Comparison of ENCODE assay signal across 8 cellular contexts in the genomic region with DNA sequence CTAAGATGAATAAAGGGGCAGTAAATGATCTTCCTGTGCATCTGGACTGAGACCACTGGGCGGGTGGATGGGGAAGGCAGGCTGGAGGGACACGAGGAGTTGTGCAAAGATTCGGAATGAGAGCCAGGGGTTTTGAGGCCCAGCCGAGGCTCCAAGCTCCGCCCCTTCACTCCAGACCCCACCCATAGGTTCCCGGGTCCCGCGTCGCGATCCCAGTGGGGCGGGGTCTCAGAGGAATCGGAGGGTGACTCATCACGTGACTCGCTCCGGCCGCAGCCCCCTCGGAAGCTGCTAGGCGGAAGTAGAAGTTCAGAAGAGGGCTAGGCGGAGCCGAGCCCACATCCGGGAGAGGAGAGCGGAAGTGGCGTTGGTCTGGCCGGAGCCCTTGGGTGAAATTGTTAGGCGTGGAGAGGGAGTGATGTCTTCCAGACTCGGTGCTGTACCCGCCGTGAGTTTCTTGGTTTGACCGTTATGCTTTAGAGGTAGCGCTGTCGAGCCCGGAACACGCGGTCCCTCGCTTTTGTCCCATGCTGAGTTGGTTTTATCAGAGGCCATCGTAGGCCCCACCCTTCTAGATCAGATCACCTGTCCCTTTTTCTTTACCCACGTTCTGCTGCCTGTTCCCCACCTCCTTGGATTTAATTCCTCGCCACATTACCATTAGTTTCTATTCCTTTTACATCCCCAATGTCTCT. TPM values are rescaled to one million over a fixed set of nuclear protein-coding genes. Genes with fewer than 3 reads are reported as not detected.
A peak's percentile ranks its signal among the peaks of the same experiment; 100 is the strongest.
DNase-seq lines count a peak whose midpoint lies in the region; ATAC-seq and FAIRE-seq lines count a peak whose summit lies in the region.

A gene with protein sequence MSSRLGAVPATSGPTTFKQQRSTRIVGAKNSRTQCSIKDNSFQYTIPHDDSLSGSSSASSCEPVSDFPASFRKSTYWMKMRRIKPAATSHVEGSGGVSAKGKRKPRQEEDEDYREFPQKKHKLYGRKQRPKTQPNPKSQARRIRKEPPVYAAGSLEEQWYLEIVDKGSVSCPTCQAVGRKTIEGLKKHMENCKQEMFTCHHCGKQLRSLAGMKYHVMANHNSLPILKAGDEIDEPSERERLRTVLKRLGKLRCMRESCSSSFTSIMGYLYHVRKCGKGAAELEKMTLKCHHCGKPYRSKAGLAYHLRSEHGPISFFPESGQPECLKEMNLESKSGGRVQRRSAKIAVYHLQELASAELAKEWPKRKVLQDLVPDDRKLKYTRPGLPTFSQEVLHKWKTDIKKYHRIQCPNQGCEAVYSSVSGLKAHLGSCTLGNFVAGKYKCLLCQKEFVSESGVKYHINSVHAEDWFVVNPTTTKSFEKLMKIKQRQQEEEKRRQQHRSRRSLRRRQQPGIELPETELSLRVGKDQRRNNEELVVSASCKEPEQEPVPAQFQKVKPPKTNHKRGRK (plus strand): TSS at position 348 of the 695 bp plus-strand sequence. CDS start 71 bp downstream, at position 419.

- H3K4me1 ChIP-seq in BLaER1 = peaks cover 37% of the 10 kb centered on the region

- H3K9me3 Mint-ChIP-seq in activated CD4-positive, alpha-beta T cell treated with anti-CD3 and anti-CD28 coated beads, Interleukin-2, amount 10 ng/mL, durations not matched to agents 24 days and 14 days = peaks cover 11% of the 10 kb centered on the region

- peaks cover 22% of the 10 kb centered on the region for H3K36me3 ChIP-seq in BLaER1

- peaks cover 48% of the 10 kb centered on the region for H3K9me3 ChIP-seq in BLaER1

- peaks cover 30% of the 10 kb centered on the region; the same call in 1 of the 2 replicates for H4K20me1 ChIP-seq in BLaER1

- H3K27me3 Mint-ChIP-seq in activated CD4-positive, alpha-beta T cell treated with anti-CD3 and anti-CD28 coated beads, Interleukin-2, amount 10 ng/mL, durations not matched to agents 24 days and 14 days = peaks cover 3% of the 10 kb centered on the region

- peak; percentile 91 for ATAC-seq in HG03442 (IDR thresholded peaks at IDR 0.05; ENCODE audit: unreplicated experiment)
- ATAC-seq in left lobe of liver = peak; percentile 94

- H3K4me2 ChIP-seq in BLaER1 = peak within 1 kb of the TSS; percentile 98

- peak; percentile 98 for FAIRE-seq in GM19239 (lab: Jason Lieb, UNC)

- H3K36me3 Mint-ChIP-seq in activated CD4-positive, alpha-beta T cell treated with anti-CD3 and anti-CD28 coated beads, Interleukin-2, amount 10 ng/mL, durations not matched to agents 24 days and 14 days (ENCODE audit: low read depth) = peaks cover 31% of the 10 kb centered on the region

- H3K27me3 ChIP-seq in BLaER1 = no peaks in the 10 kb centered on the region

- peak within 1 kb of the TSS; percentile 89 for H3K27ac ChIP-seq in BLaER1

- intact Hi-C loops in activated CD4-positive, alpha-beta T cell treated with anti-CD3 and anti-CD28 coated beads, Interleukin-2, amount 10 ng/mL, durations not matched to agents 24 days and 14 days (cut with micrococcal nuclease) = loop anchor here (1.0 to 10.0 kb wide), 4 partner anchors 46 to 176 kb away; partner anchors contain the start of genes CCDC121, GPN1, IFT172 and PPM1G

- H3K27ac Mint-ChIP-seq in activated CD4-positive, alpha-beta T cell treated with anti-CD3 and anti-CD28 coated beads, Interleukin-2, amount 10 ng/mL, durations not matched to agents 24 days and 14 days = peak within 1 kb of the TSS; percentile 88

- DNase-seq in GM19239 (ENCODE audit: insufficient read length, low spot score) (peak; percentile 79), NCI-H524 (lab: John Stamatoyannopoulos, UW) (peak; percentile 97 to 98), dermis blood vessel endothelial cell (peak; percentile 90), left lobe of liver (ENCODE audit: low spot score) (peak; percentile 84)
- DNase-seq in activated CD4-positive, alpha-beta T cell treated with anti-CD3 and anti-CD28 coated beads, Interleukin-2, amount 10 ng/mL, durations not matched to agents 24 days and 14 days = peak; percentile 94
- DNase-seq in stimulated activated CD4-positive, alpha-beta T cell treated with anti-CD3 and anti-CD28 coated beads, Interleukin-2, amount 100 ng/mL, for 24 hours = peak; percentile 83 to 86

- H3K4me3 ChIP-seq in BLaER1 = peak within 1 kb of the TSS; percentile 83

- peak within 1 kb of the TSS; percentile 92 for H3K4me3 Mint-ChIP-seq in activated CD4-positive, alpha-beta T cell treated with anti-CD3 and anti-CD28 coated beads, Interleukin-2, amount 10 ng/mL, durations not matched to agents 24 days and 14 days

- H3K9ac ChIP-seq in BLaER1 = peak within 1 kb of the TSS; percentile 92

- H3K4me1 Mint-ChIP-seq in activated CD4-positive, alpha-beta T cell treated with anti-CD3 and anti-CD28 coated beads, Interleukin-2, amount 10 ng/mL, durations not matched to agents 24 days and 14 days = peaks cover 43% of the 10 kb centered on the region

RNA-seq across cellular contexts. Expression of the gene that starts here (rescaled TPM):
- 29.0 and 32.7 TPM in 2 replicates for total RNA-seq in activated CD4-positive, alpha-beta T cell treated with anti-CD3 and anti-CD28 coated beads, Interleukin-2, amount 10 ng/mL, durations not matched to agents 24 days and 14 days
- 23.5 and 34.2 TPM in 2 replicates for total RNA-seq in dermis blood vessel endothelial cell
- total RNA-seq in left lobe of liver = 6.7 TPM

Comparison
In these comparisons a context has a peak if more than half of its experiments do, and no peak if none do; other contexts are left out.
1. Peak in every context shown above with its lines: DNase-seq, ATAC-seq, H3K4me3 ChIP-seq and H3K27ac ChIP-seq.